Comparison of ENCODE assay signal across 11 cellular contexts in the genomic region with DNA sequence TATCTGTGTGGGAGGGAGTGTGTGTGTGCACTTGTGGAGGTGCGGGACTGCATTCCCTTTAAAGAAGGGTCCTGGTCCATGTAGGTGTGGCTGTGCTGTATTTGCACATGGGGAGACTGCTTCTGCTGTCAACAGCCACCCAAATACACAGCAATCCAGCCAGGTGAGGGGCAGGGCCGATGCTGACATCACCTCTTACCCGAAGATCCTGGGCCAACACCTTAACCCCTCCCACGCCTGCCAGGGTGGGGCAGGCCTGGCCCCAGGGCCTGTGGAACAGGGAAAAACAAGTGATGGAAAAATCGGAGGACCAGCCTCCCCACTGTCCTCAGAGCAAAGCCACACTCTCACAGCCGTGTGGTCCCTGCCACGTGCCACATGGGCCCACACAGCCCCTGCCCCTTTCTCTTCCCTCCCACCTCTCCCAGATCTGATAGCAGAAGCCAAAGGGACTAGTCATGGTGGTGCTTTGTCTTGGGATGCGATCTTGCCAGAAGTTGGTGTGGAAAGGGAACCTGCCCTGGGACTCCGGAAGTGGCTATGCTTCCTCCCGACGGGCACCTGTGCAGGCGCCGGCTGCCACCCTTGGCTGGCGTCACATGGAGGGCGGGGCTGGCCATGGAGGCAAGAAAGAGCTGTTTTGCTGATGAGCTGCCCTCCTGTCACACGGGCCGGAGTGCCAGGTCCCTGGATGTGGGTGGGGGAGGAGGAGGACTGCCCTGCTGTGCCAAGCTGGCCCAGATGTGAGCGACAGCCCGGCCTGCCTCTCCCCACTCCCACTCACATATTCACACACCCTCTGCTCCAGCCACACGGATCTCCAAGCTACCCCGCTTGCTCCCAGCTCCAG. TPM values are rescaled to one million over a fixed set of nuclear protein-coding genes. Genes with fewer than 3 reads are reported as not detected.
A peak's percentile ranks its signal among the peaks of the same experiment; 100 is the strongest.
DNase-seq lines count a peak whose midpoint lies in the region; ATAC-seq and TF ChIP-seq lines count a peak whose summit lies in the region.
"Had no signal": no experiment of that assay in that cellular context is flagged by ENCODE, and none has a peak within 500 bp of the region (broad histone marks: within the 10 kb centered on the region; RNA-seq: fewer than 3 reads in every experiment).

No MANE protein-coding gene starts in this region.

- WGBS in esophagus squamous epithelium, 2 donors: 18 to 64% methylated on average over 5 to 8 of the region's 21 CpGs

- H3K27me3 ChIP-seq in esophagus squamous epithelium: peaks cover 0 to 58% (median 0%) of the 10 kb centered on the region in 4 donors

- H3K4me3 Mint-ChIP-seq in activated CD4-positive, alpha-beta memory T cell treated with anti-CD3 and anti-CD28 coated beads for 36 hours: no peak overlapping the region
- no peak overlapping the region for H3K4me3 Mint-ChIP-seq in activated CD4-positive, alpha-beta memory T cell treated with anti-CD3 and anti-CD28 coated beads, Interleukin-2, amount 10 ng/mL, durations not matched to agents 7 days and 5 days
- no peak overlapping the region for H3K4me3 Mint-ChIP-seq in stimulated activated naive CD8-positive, alpha-beta T cell treated with anti-CD3 and anti-CD28 coated beads, Interleukin-15, amount 100 ng/mL, for 72 hours
- H3K4me3 Mint-ChIP-seq: nephron had no signal

- POLR2A ChIA-PET in activated CD4-positive, alpha-beta memory T cell treated with anti-CD3 and anti-CD28 coated beads for 36 hours (lab: Charles Lee): no interaction called here
- POLR2A ChIA-PET in activated CD4-positive, alpha-beta memory T cell treated with anti-CD3 and anti-CD28 coated beads, Interleukin-2, amount 10 ng/mL, durations not matched to agents 7 days and 5 days (lab: Charles Lee): no interaction called here

- ATAC-seq in stimulated activated naive CD8-positive, alpha-beta T cell treated with anti-CD3 and anti-CD28 coated beads, Interleukin-15, amount 100 ng/mL, for 72 hours: peak; percentile 50
- no peak for ATAC-seq in HG02571 (IDR thresholded peaks at IDR 0.05; ENCODE audit: unreplicated experiment)
- ATAC-seq in GM18498 (IDR thresholded peaks at IDR 0.05; ENCODE audit: unreplicated experiment): no peak

- no peaks in the 10 kb centered on the region for H3K9me3 ChIP-seq in esophagus squamous epithelium

- no peak for TF ChIP-seq CTCF in esophagus squamous epithelium (IDR thresholded peaks at IDR 0.05)

- CTCF ChIA-PET in activated CD4-positive, alpha-beta memory T cell treated with anti-CD3 and anti-CD28 coated beads for 36 hours (lab: Charles Lee): no interaction called here
- CTCF ChIA-PET in activated CD4-positive, alpha-beta memory T cell treated with anti-CD3 and anti-CD28 coated beads, Interleukin-2, amount 10 ng/mL, durations not matched to agents 7 days and 5 days (lab: Charles Lee): no interaction called here

- H3K27ac Mint-ChIP-seq in activated CD4-positive, alpha-beta memory T cell treated with anti-CD3 and anti-CD28 coated beads for 36 hours: no peak overlapping the region
- H3K27ac Mint-ChIP-seq in activated CD4-positive, alpha-beta memory T cell treated with anti-CD3 and anti-CD28 coated beads, Interleukin-2, amount 10 ng/mL, durations not matched to agents 7 days and 5 days: no peak overlapping the region
- no peak overlapping the region for H3K27ac Mint-ChIP-seq in stimulated activated naive CD8-positive, alpha-beta T cell treated with anti-CD3 and anti-CD28 coated beads, Interleukin-15, amount 100 ng/mL, for 72 hours
- H3K27ac Mint-ChIP-seq: nephron had no signal

- intact Hi-C loops in activated CD4-positive, alpha-beta memory T cell treated with anti-CD3 and anti-CD28 coated beads for 36 hours (cut with micrococcal nuclease): no loop called here
- intact Hi-C loops in esophagus squamous epithelium (cut with DNase I): no loop called here

- H3K36me3 Mint-ChIP-seq in activated CD4-positive, alpha-beta memory T cell treated with anti-CD3 and anti-CD28 coated beads for 36 hours: no peaks in the 10 kb centered on the region
- H3K36me3 Mint-ChIP-seq in activated CD4-positive, alpha-beta memory T cell treated with anti-CD3 and anti-CD28 coated beads, Interleukin-2, amount 10 ng/mL, durations not matched to agents 7 days and 5 days (ENCODE audit: low read depth): no peaks in the 10 kb centered on the region

- TF ChIP-seq POLR2A in esophagus squamous epithelium (IDR thresholded peaks at IDR 0.05): peak in 2 of 4 donors; percentile 5 to 45

- H3K27me3 Mint-ChIP-seq in activated CD4-positive, alpha-beta memory T cell treated with anti-CD3 and anti-CD28 coated beads for 36 hours: peaks cover 34% of the 10 kb centered on the region
- H3K27me3 Mint-ChIP-seq in activated CD4-positive, alpha-beta memory T cell treated with anti-CD3 and anti-CD28 coated beads, Interleukin-2, amount 10 ng/mL, durations not matched to agents 7 days and 5 days: peaks cover 73% of the 10 kb centered on the region
- H3K27me3 Mint-ChIP-seq in stimulated activated naive CD8-positive, alpha-beta T cell treated with anti-CD3 and anti-CD28 coated beads, Interleukin-15, amount 100 ng/mL, for 72 hours: peaks cover 88% of the 10 kb centered on the region

- peak overlapping the region; percentile 86 to 90 (median 88) for H3K27ac ChIP-seq in esophagus squamous epithelium

- peak overlapping the region in 1 of 4 donors; percentile 43 for H3K4me3 ChIP-seq in esophagus squamous epithelium

- no peaks in the 10 kb centered on the region for H3K9me3 Mint-ChIP-seq in activated CD4-positive, alpha-beta memory T cell treated with anti-CD3 and anti-CD28 coated beads for 36 hours
- H3K9me3 Mint-ChIP-seq in activated CD4-positive, alpha-beta memory T cell treated with anti-CD3 and anti-CD28 coated beads, Interleukin-2, amount 10 ng/mL, durations not matched to agents 7 days and 5 days: no peaks in the 10 kb centered on the region
- no peaks in the 10 kb centered on the region for H3K9me3 Mint-ChIP-seq in stimulated activated naive CD8-positive, alpha-beta T cell treated with anti-CD3 and anti-CD28 coated beads, Interleukin-15, amount 100 ng/mL, for 72 hours

- no peaks in the 10 kb centered on the region for H3K36me3 ChIP-seq in esophagus squamous epithelium

- DNase-seq in activated CD4-positive, alpha-beta memory T cell treated with anti-CD3 and anti-CD28 coated beads for 36 hours: peak; percentile 22
- no peak for DNase-seq in activated CD4-positive, alpha-beta memory T cell treated with anti-CD3 and anti-CD28 coated beads, Interleukin-2, amount 10 ng/mL, durations not matched to agents 7 days and 5 days
- DNase-seq in NCI-H69 (lab: John Stamatoyannopoulos, UW) (peak; percentile 68), esophagus squamous epithelium (lab: John Stamatoyannopoulos, UW) (no peak), Ammon's horn (ENCODE audit: low spot score) (no peak)
- no peak for DNase-seq in stimulated activated naive CD8-positive, alpha-beta T cell treated with anti-CD3 and anti-CD28 coated beads, Interleukin-15, amount 100 ng/mL, for 72 hours
- DNase-seq: activated CD4-positive, alpha-beta T cell treated with anti-CD3 and anti-CD28 coated beads, Interleukin-2, amount 50 U/mL, for 4 hours; stimulated activated CD4-positive, alpha-beta T cell treated with anti-CD3 and anti-CD28 coated beads, Interleukin-4, amount 100 ng/mL, for 24 hours had no signal

- H3K4me1 ChIP-seq in esophagus squamous epithelium: peaks cover 0 to 25% (median 0%) of the 10 kb centered on the region in 3 donors

- peaks cover 6% of the 10 kb centered on the region for H3K4me1 Mint-ChIP-seq in activated CD4-positive, alpha-beta memory T cell treated with anti-CD3 and anti-CD28 coated beads for 36 hours (ENCODE audit: low read depth)
- peaks cover 1% of the 10 kb centered on the region for H3K4me1 Mint-ChIP-seq in activated CD4-positive, alpha-beta memory T cell treated with anti-CD3 and anti-CD28 coated beads, Interleukin-2, amount 10 ng/mL, durations not matched to agents 7 days and 5 days
- peaks cover 19% of the 10 kb centered on the region for H3K4me1 Mint-ChIP-seq in stimulated activated naive CD8-positive, alpha-beta T cell treated with anti-CD3 and anti-CD28 coated beads, Interleukin-15, amount 100 ng/mL, for 72 hours
- H3K4me1 Mint-ChIP-seq: nephron had no signal

RNA-seq across cellular contexts. Expression of gene CASZ1, which starts 7.8 kb away (rescaled TPM):
- total RNA-seq in activated CD4-positive, alpha-beta memory T cell treated with anti-CD3 and anti-CD28 coated beads for 36 hours: 1 to 10 TPM; 5.5 to 6.3 TPM
- 1 to 10 TPM; 8.1 to 9.0 TPM for total RNA-seq in activated CD4-positive, alpha-beta memory T cell treated with anti-CD3 and anti-CD28 coated beads, Interleukin-2, amount 10 ng/mL, durations not matched to agents 7 days and 5 days
- 10 to 100 TPM; 13.1 to 33.7 (median 20.9) TPM for total RNA-seq in esophagus squamous epithelium

Comparison
In these comparisons a context has a peak if more than half of its experiments do, and no peak if none do; other contexts are left out.
1. DNase-seq: peak in activated CD4-positive, alpha-beta memory T cell treated with anti-CD3 and anti-CD28 coated beads for 36 hours (single experiment) and NCI-H69 (single experiment); none in activated CD4-positive, alpha-beta memory T cell treated with anti-CD3 and anti-CD28 coated beads, Interleukin-2, amount 10 ng/mL, durations not matched to agents 7 days and 5 days (single experiment), esophagus squamous epithelium (single experiment), stimulated activated naive CD8-positive, alpha-beta T cell treated with anti-CD3 and anti-CD28 coated beads, Interleukin-15, amount 100 ng/mL, for 72 hours (0 of 2) and Ammon's horn (single experiment).